In the genomic region with DNA sequence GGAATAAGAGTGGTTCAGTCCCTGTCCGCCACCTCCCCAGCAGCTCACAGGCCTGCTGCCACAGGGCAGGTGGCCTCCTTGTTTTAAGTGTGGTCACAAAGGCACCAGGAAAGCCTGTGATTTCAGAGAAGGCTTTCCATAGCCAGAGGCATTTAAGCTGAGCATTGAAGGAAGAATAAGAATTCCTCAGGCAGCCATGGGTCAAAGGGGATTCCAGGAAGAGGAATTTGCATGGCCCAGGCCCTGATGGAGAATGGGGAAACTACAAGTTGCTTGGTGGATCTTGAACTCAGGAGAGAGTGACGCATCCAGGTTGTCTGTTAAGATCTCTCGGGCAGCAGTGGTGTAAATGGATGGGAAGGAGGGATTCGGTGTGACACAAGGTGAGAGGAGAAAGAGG, we compare ENCODE assay signal across 33 cellular contexts.
"Had no signal": no experiment of that assay in that cellular context is flagged by ENCODE, and none has a peak within 500 bp of the region (broad histone marks: within the 10 kb centered on the region; RNA-seq: fewer than 3 reads in every experiment).

No MANE protein-coding gene starts in this region.

- H3K4me3 Mint-ChIP-seq: activated CD4-positive, alpha-beta memory T cell treated with anti-CD3 and anti-CD28 coated beads for 36 hours; activated naive CD4-positive, alpha-beta T cell treated with anti-CD3 and anti-CD28 coated beads, Interleukin-2, amount 10 ng/mL, durations not matched to agents 7 days and 5 days; activated naive CD8-positive, alpha-beta T cell treated with anti-CD3 and anti-CD28 coated beads, Interleukin-2, amount 10 ng/mL, durations not matched to agents 7 days and 5 days; activated T-cell treated with anti-CD3 and anti-CD28 coated beads, Interleukin-2, amount 50 U/mL, for 24 hours; brain; effector memory CD8-positive, alpha-beta T cell; stimulated activated effector memory CD8-positive, alpha-beta T cell treated with anti-CD3 and anti-CD28 coated beads, Interleukin-12 subunit alpha, Interleukin-12 subunit beta, amount 100 ng/mL, for 72 hours; stimulated activated naive CD8-positive, alpha-beta T cell treated with anti-CD3 and anti-CD28 coated beads, Interleukin-15, amount 100 ng/mL, for 72 hours; T-helper 1 cell treated with Interleukin-12 subunit alpha and Interleukin-12 subunit beta and Interleukin-4 antibody, amounts not matched to agents 30 μg/mL and 1 μg/mL, for 36 hours had no signal

- H3K27ac Mint-ChIP-seq: activated CD4-positive, alpha-beta memory T cell treated with anti-CD3 and anti-CD28 coated beads for 36 hours; activated naive CD4-positive, alpha-beta T cell treated with anti-CD3 and anti-CD28 coated beads, Interleukin-2, amount 10 ng/mL, durations not matched to agents 7 days and 5 days; activated naive CD8-positive, alpha-beta T cell treated with anti-CD3 and anti-CD28 coated beads, Interleukin-2, amount 10 ng/mL, durations not matched to agents 7 days and 5 days; activated T-cell treated with anti-CD3 and anti-CD28 coated beads, Interleukin-2, amount 50 U/mL, for 24 hours; effector memory CD8-positive, alpha-beta T cell; naive B cell; stimulated activated effector memory CD8-positive, alpha-beta T cell treated with anti-CD3 and anti-CD28 coated beads, Interleukin-12 subunit alpha, Interleukin-12 subunit beta, amount 100 ng/mL, for 72 hours; stimulated activated naive CD8-positive, alpha-beta T cell treated with anti-CD3 and anti-CD28 coated beads, Interleukin-15, amount 100 ng/mL, for 72 hours; T-helper 1 cell treated with Interleukin-12 subunit alpha and Interleukin-12 subunit beta and Interleukin-4 antibody, amounts not matched to agents 30 μg/mL and 1 μg/mL, for 36 hours had no signal

- H3K27me3 ChIP-seq: ascending aorta, upper lobe of left lung had no signal

- H3K4me1 Mint-ChIP-seq: activated naive CD4-positive, alpha-beta T cell treated with anti-CD3 and anti-CD28 coated beads, Interleukin-2, amount 10 ng/mL, durations not matched to agents 7 days and 5 days; activated naive CD8-positive, alpha-beta T cell treated with anti-CD3 and anti-CD28 coated beads, Interleukin-2, amount 10 ng/mL, durations not matched to agents 7 days and 5 days; naive B cell; stimulated activated effector memory CD8-positive, alpha-beta T cell treated with anti-CD3 and anti-CD28 coated beads, Interleukin-12 subunit alpha, Interleukin-12 subunit beta, amount 100 ng/mL, for 72 hours; stimulated activated naive CD8-positive, alpha-beta T cell treated with anti-CD3 and anti-CD28 coated beads, Interleukin-15, amount 100 ng/mL, for 72 hours had no signal

- H3K4me3 ChIP-seq: ascending aorta, gastroesophageal sphincter, heart left ventricle, left ventricle myocardium inferior, psoas muscle, sigmoid colon, upper lobe of left lung had no signal

- H3K9ac ChIP-seq: parathyroid adenoma had no signal

- ATAC-seq: activated CD4-positive, CD25-positive, alpha-beta regulatory T cell treated with anti-CD3 and anti-CD28 coated beads, Interleukin-2, amount 50 U/mL, for 24 hours; effector memory CD8-positive, alpha-beta T cell; gastroesophageal sphincter; psoas muscle; stimulated activated effector memory CD8-positive, alpha-beta T cell treated with anti-CD3 and anti-CD28 coated beads, Interleukin-12 subunit alpha, Interleukin-12 subunit beta, amount 100 ng/mL, for 72 hours; stimulated activated naive CD8-positive, alpha-beta T cell treated with anti-CD3 and anti-CD28 coated beads, Interleukin-15, amount 100 ng/mL, for 72 hours had no signal

- DNase-seq: activated CD4-positive, alpha-beta memory T cell treated with anti-CD3 and anti-CD28 coated beads for 36 hours; activated CD4-positive, alpha-beta T cell treated with anti-CD3 and anti-CD28 coated beads for 48 hours; activated CD8-positive, alpha-beta memory T cell treated with anti-CD3 and anti-CD28 coated beads, Interleukin-2, amount 50 U/mL, for 4 hours; activated gamma-delta T cell; activated naive CD4-positive, alpha-beta T cell treated with anti-CD3 and anti-CD28 coated beads, Interleukin-2, amount 10 ng/mL, durations not matched to agents 7 days and 5 days; activated naive CD8-positive, alpha-beta T cell treated with anti-CD3 and anti-CD28 coated beads, Interleukin-2, amount 10 ng/mL, durations not matched to agents 7 days and 5 days; activated T-cell treated with anti-CD3 and anti-CD28 coated beads, Interleukin-2, amount 50 U/mL, for 24 hours; cortex of kidney; effector memory CD8-positive, alpha-beta T cell; heart left ventricle; hypothalamus; left ventricle myocardium inferior; naive B cell; occipital lobe; psoas muscle; sigmoid colon; small intestine; stimulated activated CD4-positive, alpha-beta T cell treated with anti-CD3 and anti-CD28 coated beads, Interleukin-4, amount 100 ng/mL, for 24 hours; stimulated activated naive CD8-positive, alpha-beta T cell treated with anti-CD3 and anti-CD28 coated beads, Interleukin-15, amount 100 ng/mL, for 72 hours; substantia nigra; T-helper 9 cell; upper lobe of left lung had no signal

- H3K36me3 Mint-ChIP-seq: activated CD4-positive, alpha-beta memory T cell treated with anti-CD3 and anti-CD28 coated beads for 36 hours; activated naive CD4-positive, alpha-beta T cell treated with anti-CD3 and anti-CD28 coated beads, Interleukin-2, amount 10 ng/mL, durations not matched to agents 7 days and 5 days; activated naive CD8-positive, alpha-beta T cell treated with anti-CD3 and anti-CD28 coated beads, Interleukin-2, amount 10 ng/mL, durations not matched to agents 7 days and 5 days; brain; naive B cell; stimulated activated effector memory CD8-positive, alpha-beta T cell treated with anti-CD3 and anti-CD28 coated beads, Interleukin-12 subunit alpha, Interleukin-12 subunit beta, amount 100 ng/mL, for 72 hours had no signal

- H2AFZ ChIP-seq: parathyroid adenoma had no signal

- H3K9me3 ChIP-seq: ascending aorta had no signal

- H3K27ac ChIP-seq: ascending aorta, gastroesophageal sphincter, heart left ventricle, left ventricle myocardium inferior, parathyroid adenoma, psoas muscle, sigmoid colon, upper lobe of left lung, VCaP had no signal

- FAIRE-seq: endothelial cell of umbilical vein, islet of Langerhans, small intestine, TTC549 had no signal

- H3K9me3 Mint-ChIP-seq: activated naive CD4-positive, alpha-beta T cell treated with anti-CD3 and anti-CD28 coated beads, Interleukin-2, amount 10 ng/mL, durations not matched to agents 7 days and 5 days; activated naive CD8-positive, alpha-beta T cell treated with anti-CD3 and anti-CD28 coated beads, Interleukin-2, amount 10 ng/mL, durations not matched to agents 7 days and 5 days; effector memory CD8-positive, alpha-beta T cell; stimulated activated effector memory CD8-positive, alpha-beta T cell treated with anti-CD3 and anti-CD28 coated beads, Interleukin-12 subunit alpha, Interleukin-12 subunit beta, amount 100 ng/mL, for 72 hours; stimulated activated naive CD8-positive, alpha-beta T cell treated with anti-CD3 and anti-CD28 coated beads, Interleukin-15, amount 100 ng/mL, for 72 hours; T-helper 1 cell treated with Interleukin-12 subunit alpha and Interleukin-12 subunit beta and Interleukin-4 antibody, amounts not matched to agents 30 μg/mL and 1 μg/mL, for 36 hours had no signal

- H3K4me1 ChIP-seq: ascending aorta, gastroesophageal sphincter, heart left ventricle, left ventricle myocardium inferior, parathyroid adenoma, psoas muscle, sigmoid colon, upper lobe of left lung had no signal

- H3K79me2 ChIP-seq: parathyroid adenoma had no signal

- H3K36me3 ChIP-seq: ascending aorta, gastroesophageal sphincter, heart left ventricle, left ventricle myocardium inferior, sigmoid colon, upper lobe of left lung had no signal
